ENCODE assay signal across 1 cellular context in the genomic region with DNA sequence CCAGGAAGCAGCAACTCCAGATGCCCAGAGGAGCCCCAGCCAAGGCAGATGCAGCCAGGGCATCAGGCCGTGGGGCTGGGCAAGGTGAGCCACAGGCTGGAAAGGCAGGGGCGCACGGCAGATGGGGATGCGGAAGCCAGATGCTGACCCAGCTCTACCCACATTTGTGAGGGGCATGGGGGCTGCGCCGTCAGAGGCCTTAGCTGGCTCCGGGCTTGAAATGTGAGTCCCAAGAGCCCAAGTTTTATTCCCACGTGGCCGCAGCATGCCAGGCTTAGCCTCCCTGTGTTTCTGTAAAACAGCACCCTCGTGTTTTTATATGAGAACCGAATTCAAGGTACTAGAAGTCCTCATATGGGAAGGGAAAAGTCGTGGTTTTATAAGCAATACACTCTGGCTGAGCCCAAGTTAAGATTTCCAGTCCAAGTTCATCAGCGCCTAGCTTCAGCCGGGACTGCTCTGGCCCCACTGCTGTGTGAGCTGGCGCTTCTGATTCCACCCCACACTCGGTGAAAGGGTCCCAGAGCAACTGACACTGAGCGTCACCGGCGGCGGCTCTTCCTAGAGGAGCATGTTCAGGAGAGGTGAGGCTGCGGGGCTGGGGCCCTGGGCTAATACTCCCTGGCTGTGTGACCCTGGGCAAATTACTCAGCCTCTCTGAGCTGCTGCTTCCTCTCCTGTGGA.
TF ChIP-seq lines count a peak whose summit lies in the region.

No MANE protein-coding gene starts in this region.

TF ChIP-seq in H1, 55 proteins besides CTCF, POLR2A, EP300 and RAD21 (continued from another document):
- TF ChIP-seq, protein P1, sequence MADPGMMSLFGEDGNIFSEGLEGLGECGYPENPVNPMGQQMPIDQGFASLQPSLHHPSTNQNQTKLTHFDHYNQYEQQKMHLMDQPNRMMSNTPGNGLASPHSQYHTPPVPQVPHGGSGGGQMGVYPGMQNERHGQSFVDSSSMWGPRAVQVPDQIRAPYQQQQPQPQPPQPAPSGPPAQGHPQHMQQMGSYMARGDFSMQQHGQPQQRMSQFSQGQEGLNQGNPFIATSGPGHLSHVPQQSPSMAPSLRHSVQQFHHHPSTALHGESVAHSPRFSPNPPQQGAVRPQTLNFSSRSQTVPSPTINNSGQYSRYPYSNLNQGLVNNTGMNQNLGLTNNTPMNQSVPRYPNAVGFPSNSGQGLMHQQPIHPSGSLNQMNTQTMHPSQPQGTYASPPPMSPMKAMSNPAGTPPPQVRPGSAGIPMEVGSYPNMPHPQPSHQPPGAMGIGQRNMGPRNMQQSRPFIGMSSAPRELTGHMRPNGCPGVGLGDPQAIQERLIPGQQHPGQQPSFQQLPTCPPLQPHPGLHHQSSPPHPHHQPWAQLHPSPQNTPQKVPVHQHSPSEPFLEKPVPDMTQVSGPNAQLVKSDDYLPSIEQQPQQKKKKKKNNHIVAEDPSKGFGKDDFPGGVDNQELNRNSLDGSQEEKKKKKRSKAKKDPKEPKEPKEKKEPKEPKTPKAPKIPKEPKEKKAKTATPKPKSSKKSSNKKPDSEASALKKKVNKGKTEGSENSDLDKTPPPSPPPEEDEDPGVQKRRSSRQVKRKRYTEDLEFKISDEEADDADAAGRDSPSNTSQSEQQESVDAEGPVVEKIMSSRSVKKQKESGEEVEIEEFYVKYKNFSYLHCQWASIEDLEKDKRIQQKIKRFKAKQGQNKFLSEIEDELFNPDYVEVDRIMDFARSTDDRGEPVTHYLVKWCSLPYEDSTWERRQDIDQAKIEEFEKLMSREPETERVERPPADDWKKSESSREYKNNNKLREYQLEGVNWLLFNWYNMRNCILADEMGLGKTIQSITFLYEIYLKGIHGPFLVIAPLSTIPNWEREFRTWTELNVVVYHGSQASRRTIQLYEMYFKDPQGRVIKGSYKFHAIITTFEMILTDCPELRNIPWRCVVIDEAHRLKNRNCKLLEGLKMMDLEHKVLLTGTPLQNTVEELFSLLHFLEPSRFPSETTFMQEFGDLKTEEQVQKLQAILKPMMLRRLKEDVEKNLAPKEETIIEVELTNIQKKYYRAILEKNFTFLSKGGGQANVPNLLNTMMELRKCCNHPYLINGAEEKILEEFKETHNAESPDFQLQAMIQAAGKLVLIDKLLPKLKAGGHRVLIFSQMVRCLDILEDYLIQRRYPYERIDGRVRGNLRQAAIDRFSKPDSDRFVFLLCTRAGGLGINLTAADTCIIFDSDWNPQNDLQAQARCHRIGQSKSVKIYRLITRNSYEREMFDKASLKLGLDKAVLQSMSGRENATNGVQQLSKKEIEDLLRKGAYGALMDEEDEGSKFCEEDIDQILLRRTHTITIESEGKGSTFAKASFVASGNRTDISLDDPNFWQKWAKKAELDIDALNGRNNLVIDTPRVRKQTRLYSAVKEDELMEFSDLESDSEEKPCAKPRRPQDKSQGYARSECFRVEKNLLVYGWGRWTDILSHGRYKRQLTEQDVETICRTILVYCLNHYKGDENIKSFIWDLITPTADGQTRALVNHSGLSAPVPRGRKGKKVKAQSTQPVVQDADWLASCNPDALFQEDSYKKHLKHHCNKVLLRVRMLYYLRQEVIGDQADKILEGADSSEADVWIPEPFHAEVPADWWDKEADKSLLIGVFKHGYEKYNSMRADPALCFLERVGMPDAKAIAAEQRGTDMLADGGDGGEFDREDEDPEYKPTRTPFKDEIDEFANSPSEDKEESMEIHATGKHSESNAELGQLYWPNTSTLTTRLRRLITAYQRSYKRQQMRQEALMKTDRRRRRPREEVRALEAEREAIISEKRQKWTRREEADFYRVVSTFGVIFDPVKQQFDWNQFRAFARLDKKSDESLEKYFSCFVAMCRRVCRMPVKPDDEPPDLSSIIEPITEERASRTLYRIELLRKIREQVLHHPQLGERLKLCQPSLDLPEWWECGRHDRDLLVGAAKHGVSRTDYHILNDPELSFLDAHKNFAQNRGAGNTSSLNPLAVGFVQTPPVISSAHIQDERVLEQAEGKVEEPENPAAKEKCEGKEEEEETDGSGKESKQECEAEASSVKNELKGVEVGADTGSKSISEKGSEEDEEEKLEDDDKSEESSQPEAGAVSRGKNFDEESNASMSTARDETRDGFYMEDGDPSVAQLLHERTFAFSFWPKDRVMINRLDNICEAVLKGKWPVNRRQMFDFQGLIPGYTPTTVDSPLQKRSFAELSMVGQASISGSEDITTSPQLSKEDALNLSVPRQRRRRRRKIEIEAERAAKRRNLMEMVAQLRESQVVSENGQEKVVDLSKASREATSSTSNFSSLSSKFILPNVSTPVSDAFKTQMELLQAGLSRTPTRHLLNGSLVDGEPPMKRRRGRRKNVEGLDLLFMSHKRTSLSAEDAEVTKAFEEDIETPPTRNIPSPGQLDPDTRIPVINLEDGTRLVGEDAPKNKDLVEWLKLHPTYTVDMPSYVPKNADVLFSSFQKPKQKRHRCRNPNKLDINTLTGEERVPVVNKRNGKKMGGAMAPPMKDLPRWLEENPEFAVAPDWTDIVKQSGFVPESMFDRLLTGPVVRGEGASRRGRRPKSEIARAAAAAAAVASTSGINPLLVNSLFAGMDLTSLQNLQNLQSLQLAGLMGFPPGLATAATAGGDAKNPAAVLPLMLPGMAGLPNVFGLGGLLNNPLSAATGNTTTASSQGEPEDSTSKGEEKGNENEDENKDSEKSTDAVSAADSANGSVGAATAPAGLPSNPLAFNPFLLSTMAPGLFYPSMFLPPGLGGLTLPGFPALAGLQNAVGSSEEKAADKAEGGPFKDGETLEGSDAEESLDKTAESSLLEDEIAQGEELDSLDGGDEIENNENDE (IDR thresholded peaks at IDR 0.05; ENCODE audit: insufficient replicate concordance, low read length) = no peak
- TF ChIP-seq FOSL1 (IDR thresholded peaks at IDR 0.05; ENCODE audit: insufficient read depth, low read depth, low read length) (no peak), RFX5 (IDR thresholded peaks at IDR 0.05; ENCODE audit: borderline replicate concordance, low read depth, low read length) (no peak), TBP (IDR thresholded peaks at IDR 0.05; ENCODE audit: low read depth, low read length) (no peak)
